In the genomic region with DNA sequence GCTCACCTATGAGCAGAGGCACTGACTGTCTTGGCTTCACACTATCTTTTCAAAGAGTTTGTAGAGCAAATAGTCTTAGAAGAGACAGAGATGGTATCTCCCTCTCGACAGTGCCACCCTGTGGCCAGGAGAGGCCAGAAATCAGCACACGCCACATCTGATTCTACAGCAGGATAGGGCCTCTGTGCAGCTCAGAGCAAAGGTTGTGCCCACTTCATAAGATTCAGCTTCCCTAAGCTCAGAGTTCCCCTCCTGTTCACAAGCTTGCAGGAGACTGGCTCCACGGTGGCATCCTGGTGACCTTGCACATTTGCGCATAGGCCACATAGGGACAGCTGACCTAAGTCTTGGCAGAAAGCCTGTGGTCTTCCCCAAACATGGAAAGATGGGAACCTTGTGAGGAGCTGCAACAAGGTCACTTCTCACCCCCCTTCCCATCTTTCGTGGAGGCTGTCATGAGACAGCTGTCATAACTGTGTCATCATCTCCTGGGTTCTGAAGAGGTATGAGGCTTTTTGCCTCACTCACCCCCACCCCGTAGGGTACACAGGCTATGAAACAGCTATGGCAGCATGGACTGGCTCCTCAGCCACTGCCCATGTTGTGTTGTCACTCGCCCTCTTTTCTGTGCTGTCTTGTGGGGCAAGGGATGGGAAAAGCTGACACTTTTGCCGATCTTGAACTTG, we compare ENCODE assay signal across 8 cellular contexts. TPM values are rescaled to one million over a fixed set of nuclear protein-coding genes. Genes with fewer than 3 reads are reported as not detected.
DNase-seq lines count a peak whose midpoint lies in the region; ATAC-seq and TF ChIP-seq lines count a peak whose summit lies in the region.

No MANE protein-coding gene starts in this region.

- intact Hi-C loops in prostate gland (cut with DNase I): loop anchor here (5.0 to 10.0 kb wide), 2 partner anchors 114 to 527 kb away; no protein-coding TSS in a partner anchor
- intact Hi-C loops in aorta (cut with DNase I): loop anchor here in 1 of 2 donors (1.0 to 10.0 kb wide), 2 partner anchors 118 to 227 kb away; no protein-coding TSS in a partner anchor

- no peak overlapping the region for H3K4me3 ChIP-seq in SJCRH30
- H3K4me3 ChIP-seq in prostate gland: no peak overlapping the region
- no peak overlapping the region for H3K4me3 ChIP-seq in aorta (ENCODE audit: low read length in 2 of 2)

- H3K27me3 ChIP-seq in SJCRH30 (no peaks in the 10 kb centered on the region), prostate gland (replicated peaks; ENCODE audit: insufficient read depth) (no peaks in the 10 kb centered on the region), aorta (ENCODE audit: control insufficient read depth in 1 of 2, insufficient read depth in 2 of 2, low read length in 1 of 2) (no peaks in the 10 kb centered on the region)

- WGBS in prostate gland: 27% methylated on average over 8 of the region's 8 CpGs
- WGBS in aorta, 2 donors: 46 to 51% methylated on average over 8 of the region's 8 CpGs

- H3K9me3 ChIP-seq in SJCRH30 (replicated peaks): no peaks in the 10 kb centered on the region
- no peaks in the 10 kb centered on the region for H3K9me3 ChIP-seq in prostate gland
- no peaks in the 10 kb centered on the region for H3K9me3 ChIP-seq in aorta (ENCODE audit: control insufficient read depth, low read length)

- TF ChIP-seq CTCF in prostate gland (IDR thresholded peaks at IDR 0.05): peak; percentile 38 to 82 (median 71)

- H3K36me3 ChIP-seq in SJCRH30 (no peaks in the 10 kb centered on the region), prostate gland (no peaks in the 10 kb centered on the region), aorta (ENCODE audit: control insufficient read depth in 1 of 2, insufficient read depth in 2 of 2, low read length in 1 of 2) (no peaks in the 10 kb centered on the region)

- TF ChIP-seq POLR2A in prostate gland (IDR thresholded peaks at IDR 0.05): no peak

- no peak overlapping the region for H3K27ac ChIP-seq in SJCRH30
- H3K27ac ChIP-seq in prostate gland: peak overlapping the region; percentile 62 to 68
- no peak overlapping the region for H3K27ac ChIP-seq in aorta (ENCODE audit: low read depth in 1 of 2, low read length in 2 of 2)

- ATAC-seq in HG03460 (IDR thresholded peaks at IDR 0.05; ENCODE audit: unreplicated experiment): peak; percentile 61
- ATAC-seq in aorta (ENCODE audit: low FRiP score): peak; percentile 73

- DNase-seq in ELF-1 (ENCODE audit: low read depth, low spot score) (peak; percentile 83), SJCRH30 (peak; percentile 14 to 58), glomerular visceral epithelial cell (ENCODE audit: extremely low spot score) (peak; percentile 54), prostate gland (ENCODE audit: low spot score) (peak; percentile 68), aorta (peak; percentile 73 to 78), middle frontal gyrus (ENCODE audit: extremely low spot score, low spot score) (no peak)
- DNase-seq in activated naive CD4-positive, alpha-beta T cell (lab: John Stamatoyannopoulos, UW): peak in 3 of 4 experiments; percentile 25 to 66 (median 28)

- no peaks in the 10 kb centered on the region for H3K4me1 ChIP-seq in SJCRH30
- peaks cover 12% of the 10 kb centered on the region for H3K4me1 ChIP-seq in prostate gland (replicated peaks)
- H3K4me1 ChIP-seq in aorta (ENCODE audit: control insufficient read depth in 1 of 2, insufficient read depth in 2 of 2, low read length in 2 of 2): no peaks in the 10 kb centered on the region

RNA-seq across cellular contexts. Expression of gene ITLN2, which starts 3.0 kb away (rescaled TPM):
- not detected in 2 replicates for total RNA-seq in SJCRH30 (2014; rRNA removed; shearing (Covaris generic))
- total RNA-seq in prostate gland: 1 to 10 TPM in 1 of 2 donors, under 1 TPM in 1; 0.82 to 2.4 TPM
- not detected for total RNA-seq in aorta
- 1 to 10 TPM; 4.5 to 5.5 TPM for polyA plus RNA-seq in aorta

Comparison
In these comparisons a context has a peak if more than half of its experiments do, and no peak if none do; other contexts are left out.
1. H3K27ac ChIP-seq: peak in prostate gland (2 of 2); none in SJCRH30 (single experiment) and aorta (0 of 2).